In the genomic region with DNA sequence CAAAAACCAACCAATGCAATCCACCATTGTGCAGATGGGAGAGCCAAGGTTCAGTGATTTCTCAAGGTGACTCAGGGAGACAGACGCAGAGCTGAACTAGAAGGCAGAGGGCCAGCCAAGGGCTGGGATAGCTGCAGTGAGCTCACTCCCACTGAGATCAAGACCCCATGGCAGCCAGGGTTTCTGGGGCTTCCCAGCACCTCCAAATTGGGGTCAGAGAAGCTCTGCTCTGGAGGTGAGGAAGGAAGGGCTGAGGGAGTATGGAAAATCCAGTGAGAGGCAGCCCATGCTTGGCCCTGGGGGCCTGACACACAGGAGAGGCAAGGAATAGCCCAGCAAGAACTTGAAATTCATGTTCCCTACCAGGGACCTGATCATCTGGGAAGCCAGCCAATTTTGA, we compare ENCODE assay signal across 26 cellular contexts.
"Had no signal": no experiment of that assay in that cellular context is flagged by ENCODE, and none has a peak within 500 bp of the region (broad histone marks: within the 10 kb centered on the region; RNA-seq: fewer than 3 reads in every experiment).

No MANE protein-coding gene starts in this region.

- ATAC-seq: esophagus mucosa; gastrocnemius medialis; left lobe of liver; mucosa of descending colon; natural killer cell treated with Interleukin-12 subunit alpha and Interleukin-12 subunit beta and Interleukin-15 and Interleukin-18, amount 100 ng/mL, for 72 hours; right cardiac atrium; stimulated activated memory B cell treated with anti-CD40 and anti-IgM and Interleukin-4, amounts not matched to agents 10 μg/mL and 1 μg/mL and 100 μg/mL, for 72 hours had no signal

- H3K9me3 Mint-ChIP-seq: dendritic cell treated with granulocyte-macrophage colony-stimulating factor and Interleukin-4, amounts not matched to agents 40 ng/mL and 50 ng/mL, for 4 days; endodermal cell; memory B cell; mesothelial cell of epicardium; naive B cell; natural killer cell treated with Interleukin-12 subunit alpha and Interleukin-12 subunit beta and Interleukin-15 and Interleukin-18, amount 100 ng/mL, for 72 hours; neural crest cell; stimulated activated memory B cell treated with anti-CD40 and anti-IgM and Interleukin-4, amounts not matched to agents 10 μg/mL and 1 μg/mL and 100 μg/mL, for 72 hours; stimulated activated naive CD8-positive, alpha-beta T cell treated with anti-CD3 and anti-CD28 coated beads, Interleukin-15, Interleukin-2, amounts not matched to agents 100 ng/mL and 50 ng/mL, for 24 hours had no signal

- DNase-seq: effector CD8-positive, alpha-beta T cell; endodermal cell; foreskin fibroblast; gastrocnemius medialis; mucosa of descending colon; naive B cell; right cardiac atrium; spleen; stimulated activated CD4-positive, alpha-beta T cell treated with anti-CD3 and anti-CD28 coated beads, Interleukin-4, amount 100 ng/mL, for 4 hours; upper lobe of left lung had no signal

- H3K4me3 Mint-ChIP-seq: dendritic cell treated with granulocyte-macrophage colony-stimulating factor and Interleukin-4, amounts not matched to agents 40 ng/mL and 50 ng/mL, for 4 days; endodermal cell; memory B cell; mesothelial cell of epicardium; naive B cell; natural killer cell treated with Interleukin-12 subunit alpha and Interleukin-12 subunit beta and Interleukin-15 and Interleukin-18, amount 100 ng/mL, for 72 hours; neural crest cell; stimulated activated memory B cell treated with anti-CD40 and anti-IgM and Interleukin-4, amounts not matched to agents 10 μg/mL and 1 μg/mL and 100 μg/mL, for 72 hours; stimulated activated naive CD8-positive, alpha-beta T cell treated with anti-CD3 and anti-CD28 coated beads, Interleukin-15, Interleukin-2, amounts not matched to agents 100 ng/mL and 50 ng/mL, for 24 hours had no signal

- H3K27ac ChIP-seq: epithelial cell of prostate, gastrocnemius medialis, parathyroid adenoma, prostate gland, skin epidermis, spleen, thoracic aorta, tibial nerve, upper lobe of left lung had no signal

- H3K36me3 Mint-ChIP-seq: memory B cell; mesothelial cell of epicardium; naive B cell; natural killer cell treated with Interleukin-12 subunit alpha and Interleukin-12 subunit beta and Interleukin-15 and Interleukin-18, amount 100 ng/mL, for 72 hours; stimulated activated memory B cell treated with anti-CD40 and anti-IgM and Interleukin-4, amounts not matched to agents 10 μg/mL and 1 μg/mL and 100 μg/mL, for 72 hours had no signal

- H3K4me3 ChIP-seq: gastrocnemius medialis, lung, mucosa of descending colon, prostate gland, skin epidermis, spleen, thoracic aorta, tibial nerve, upper lobe of left lung had no signal

- H3K27ac Mint-ChIP-seq: dendritic cell treated with granulocyte-macrophage colony-stimulating factor and Interleukin-4, amounts not matched to agents 40 ng/mL and 50 ng/mL, for 4 days; endodermal cell; memory B cell; mesothelial cell of epicardium; natural killer cell treated with Interleukin-12 subunit alpha and Interleukin-12 subunit beta and Interleukin-15 and Interleukin-18, amount 100 ng/mL, for 72 hours; stimulated activated memory B cell treated with anti-CD40 and anti-IgM and Interleukin-4, amounts not matched to agents 10 μg/mL and 1 μg/mL and 100 μg/mL, for 72 hours; stimulated activated naive CD8-positive, alpha-beta T cell treated with anti-CD3 and anti-CD28 coated beads, Interleukin-15, Interleukin-2, amounts not matched to agents 100 ng/mL and 50 ng/mL, for 24 hours had no signal
